In genomic region chr4:139525414-139525813, GRCh38 we compare ENCODE assay signal across 17 cellular contexts. TPM values are rescaled to one million over a fixed set of nuclear protein-coding genes. Genes with fewer than 3 reads are reported as not detected.
DNase-seq lines count a peak whose midpoint lies in the region; ATAC-seq, FAIRE-seq and TF ChIP-seq lines count a peak whose summit lies in the region.
"Had no signal": no experiment of that assay in that cellular context is flagged by ENCODE, and none has a peak within 500 bp of the region (broad histone marks: within the 10 kb centered on the region; RNA-seq: fewer than 3 reads in every experiment).

No MANE protein-coding gene starts in this region.

- TF ChIP-seq CTCF in brain (conservative IDR thresholded peaks at IDR 0.05) (no peak), chondrocyte (IDR thresholded peaks at IDR 0.05) (no peak)

- no peak overlapping the region for H3K4me3 ChIP-seq in CD4-positive, alpha-beta memory T cell (ENCODE audit: low read length in 2 of 2)
- H3K4me3 ChIP-seq: gastrocnemius medialis, right lobe of liver, vagina had no signal

- ATAC-seq in GM19324 (IDR thresholded peaks at IDR 0.05; ENCODE audit: low FRiP score, unreplicated experiment) (peak; percentile 44), HG02798 (IDR thresholded peaks at IDR 0.05; ENCODE audit: poor library complexity, unreplicated experiment) (peak; percentile 43), HG03439 (IDR thresholded peaks at IDR 0.05; ENCODE audit: unreplicated experiment) (no peak)
- ATAC-seq: activated naive CD4-positive, alpha-beta T cell treated with anti-CD3 and anti-CD28 coated beads, Interleukin-2, amount 50 U/mL, for 72 hours; activated T-cell treated with anti-CD3 and anti-CD28 coated beads, Interleukin-2, amount 50 U/mL, for 4 hours; gastrocnemius medialis; right lobe of liver had no signal

- H3K36me3 ChIP-seq in CD4-positive, alpha-beta memory T cell (ENCODE audit: insufficient read depth, low read length), result peaks cover 6% of the 10 kb centered on the region

- intact Hi-C loops in CD4-positive, alpha-beta memory T cell (cut with micrococcal nuclease), result no loop called here

- H3K9me3 ChIP-seq in CD4-positive, alpha-beta memory T cell (ENCODE audit: control insufficient read depth in 1 of 2, low read length in 2 of 2), result no peaks in the 10 kb centered on the region
- H3K9me3 ChIP-seq: gastrocnemius medialis, right lobe of liver, vagina had no signal

- H3K4me1 ChIP-seq in CD4-positive, alpha-beta memory T cell (ENCODE audit: insufficient read depth, low read length), result peaks cover 18% of the 10 kb centered on the region
- H3K4me1 ChIP-seq: right lobe of liver had no signal

- no peak overlapping the region for H3K27ac ChIP-seq in CD4-positive, alpha-beta memory T cell (ENCODE audit: low read depth, low read length)
- H3K27ac ChIP-seq: gastrocnemius medialis, right lobe of liver, vagina had no signal

- POLR2A ChIA-PET in CD4-positive, alpha-beta memory T cell (lab: Charles Lee; ENCODE audit: partially characterized antibody), result no interaction called here

- H3K27me3 ChIP-seq in CD4-positive, alpha-beta memory T cell (ENCODE audit: insufficient read depth, low read length), result no peaks in the 10 kb centered on the region
- H3K27me3 ChIP-seq: gastrocnemius medialis, right lobe of liver, vagina had no signal

- H3K27ac Mint-ChIP-seq in CD4-positive, alpha-beta memory T cell, result peak overlapping the region in 4 of 7 donors; percentile 0 to 43 (median 22)
- H3K27ac Mint-ChIP-seq in brain (peak overlapping the region in 3 of 5 experiments; percentile 2 to 42 (median 16)), chondrocyte (ENCODE audit: unreplicated experiment) (no peak overlapping the region)
- H3K27ac Mint-ChIP-seq: activated naive CD4-positive, alpha-beta T cell treated with anti-CD3 and anti-CD28 coated beads, Interleukin-2, amount 50 U/mL, for 72 hours; CD4-positive, alpha-beta T cell had no signal

- H3K4me3 Mint-ChIP-seq in CD4-positive, alpha-beta memory T cell, result peak overlapping the region in 5 of 8 donors; percentile 0 to 47 (median 4)
- no peak overlapping the region for H3K4me3 Mint-ChIP-seq in brain
- H3K4me3 Mint-ChIP-seq in chondrocyte (ENCODE audit: unreplicated experiment), result no peak overlapping the region
- H3K4me3 Mint-ChIP-seq: activated T-cell treated with anti-CD3 and anti-CD28 coated beads, Interleukin-2, amount 50 U/mL, for 4 hours; CD4-positive, alpha-beta T cell had no signal

- FAIRE-seq in RCC 7860 (lab: Jason Lieb, UNC), result no peak

- DNase-seq in CD4-positive, alpha-beta memory T cell, result no peak
- DNase-seq in RCC 7860 (ENCODE audit: low spot score) (no peak), chondrocyte (ENCODE audit: low spot score) (no peak), G401 (ENCODE audit: low spot score) (no peak)
- DNase-seq: activated CD4-positive, alpha-beta T cell treated with anti-CD3 and anti-CD28 coated beads, Interleukin-2, amount 50 U/mL, for 4 hours; activated T-cell treated with anti-CD3 and anti-CD28 coated beads, Interleukin-2, amount 50 U/mL, for 4 hours; CD4-positive, alpha-beta T cell; dermis blood vessel endothelial cell; gastrocnemius medialis; right lobe of liver; stimulated activated CD4-positive, alpha-beta T cell treated with anti-CD3 and anti-CD28 coated beads, Interleukin-1b, Interleukin-23, amount 100 ng/mL, for 48 hours had no signal

- no peaks in the 10 kb centered on the region for H3K9me3 Mint-ChIP-seq in CD4-positive, alpha-beta memory T cell
- H3K9me3 Mint-ChIP-seq in brain (peaks cover 0 to 2% (median 0%) of the 10 kb centered on the region in 5 experiments), chondrocyte (ENCODE audit: low read depth) (no peaks in the 10 kb centered on the region)
- H3K9me3 Mint-ChIP-seq: activated naive CD4-positive, alpha-beta T cell treated with anti-CD3 and anti-CD28 coated beads, Interleukin-2, amount 50 U/mL, for 72 hours; activated T-cell treated with anti-CD3 and anti-CD28 coated beads, Interleukin-2, amount 50 U/mL, for 4 hours; CD4-positive, alpha-beta T cell had no signal

- in situ Hi-C loops in G401 (cut with HindIII; ENCODE audit: low sequenced_read_pairs), result no loop called here

- H3K27me3 Mint-ChIP-seq in CD4-positive, alpha-beta memory T cell, result no peaks in the 10 kb centered on the region
- H3K27me3 Mint-ChIP-seq in brain (no peaks in the 10 kb centered on the region), chondrocyte (ENCODE audit: low read depth) (no peaks in the 10 kb centered on the region)
- H3K27me3 Mint-ChIP-seq: CD4-positive, alpha-beta T cell had no signal

- CTCF ChIA-PET in CD4-positive, alpha-beta memory T cell (lab: Charles Lee; ENCODE audit: partially characterized antibody), result interaction anchor here (1.5 kb wide), 1 partner anchor 298 kb away, joined by 3 read pairs; no protein-coding TSS in a partner anchor

- peaks cover 42 to 56% of the 10 kb centered on the region in 2 donors for H3K36me3 Mint-ChIP-seq in CD4-positive, alpha-beta memory T cell
- peaks cover 79% of the 10 kb centered on the region for H3K36me3 Mint-ChIP-seq in brain
- peaks cover 22% of the 10 kb centered on the region for H3K36me3 Mint-ChIP-seq in chondrocyte (ENCODE audit: low read depth)

- peaks cover 15 to 28% (median 19%) of the 10 kb centered on the region in 4 donors for H3K4me1 Mint-ChIP-seq in CD4-positive, alpha-beta memory T cell
- H3K4me1 Mint-ChIP-seq in brain, result peaks cover 59% of the 10 kb centered on the region
- H3K4me1 Mint-ChIP-seq in chondrocyte (ENCODE audit: low read depth), result peaks cover 5% of the 10 kb centered on the region

RNA-seq across cellular contexts. Expression of gene SETD7, which starts 30.6 kb away (rescaled TPM):
- 10 to 100 TPM; 13.8 to 14.6 TPM for total RNA-seq in CD4-positive, alpha-beta memory T cell
- polyA plus RNA-seq in CD4-positive, alpha-beta memory T cell, result 1 to 10 TPM; 3.9 to 5.6 TPM
- 18.3 TPM for polyA plus RNA-seq in brain (ENCODE audit: insufficient read depth, low read depth, low replicate concordance)
- total RNA-seq in chondrocyte, result 56.0 to 63.6 TPM (median 56.3 TPM) in 3 replicates
- total RNA-seq in G401 (2014; rRNA removed; shearing (Covaris generic)), result 9.6 and 11.9 TPM in 2 replicates

Comparison
In these comparisons a context has a peak if more than half of its experiments do, and no peak if none do; other contexts are left out.
1. H3K4me3 Mint-ChIP-seq: peak in CD4-positive, alpha-beta memory T cell (5 of 8); none in brain (0 of 5) and chondrocyte (single experiment).